Comparison of ENCODE assay signal across 14 cellular contexts in the genomic region with DNA sequence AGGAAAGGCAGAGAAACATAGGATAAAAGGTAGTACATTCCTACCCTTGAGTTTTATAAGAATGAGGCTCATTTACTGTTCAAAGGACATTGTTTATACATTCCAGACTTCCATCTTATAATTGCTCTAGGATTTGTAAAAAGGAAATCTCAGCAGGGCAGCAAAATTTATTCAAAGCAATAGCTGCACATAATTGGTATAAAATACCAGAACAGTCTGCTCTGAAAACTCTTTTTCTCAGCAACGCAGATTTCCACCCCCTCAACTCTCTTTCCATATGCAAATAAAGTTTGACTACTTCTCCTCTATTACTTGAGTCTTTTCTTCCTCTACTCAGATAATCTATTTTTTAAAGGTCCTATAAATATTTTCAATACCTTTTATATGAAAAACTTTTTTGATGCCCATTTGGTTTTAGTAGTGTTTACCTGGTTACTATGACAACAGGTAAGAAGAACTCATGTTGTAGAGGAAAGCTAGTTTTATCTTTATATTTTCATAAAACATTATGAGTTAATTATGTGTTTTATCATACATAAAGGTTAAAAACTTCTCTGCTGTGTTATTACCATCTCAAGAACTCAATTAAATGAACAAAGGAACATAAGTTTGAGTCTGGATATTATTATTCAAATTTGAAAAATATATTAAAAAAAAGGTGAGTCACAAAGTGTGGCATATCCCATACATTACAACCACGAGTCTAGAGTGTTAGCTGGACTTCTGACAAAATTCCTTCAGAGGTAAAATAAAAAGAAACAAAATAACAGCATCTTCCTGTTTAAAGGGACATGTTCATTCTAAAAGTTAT. TPM values are rescaled to one million over a fixed set of nuclear protein-coding genes. Genes with fewer than 3 reads are reported as not detected.
DNase-seq lines count a peak whose midpoint lies in the region; ATAC-seq, FAIRE-seq and TF ChIP-seq lines count a peak whose summit lies in the region.
"Had no signal": no experiment of that assay in that cellular context is flagged by ENCODE, and none has a peak within 500 bp of the region (broad histone marks: within the 10 kb centered on the region; RNA-seq: fewer than 3 reads in every experiment).

No MANE protein-coding gene starts in this region.

- peak overlapping the region; percentile 54 for H3K4me3 Mint-ChIP-seq in CD8-positive, alpha-beta T cell
- H3K4me3 Mint-ChIP-seq in GM23338 (no peak overlapping the region), astrocyte (ENCODE audit: unreplicated experiment) (no peak overlapping the region), glutamatergic neuron (ENCODE audit: unreplicated experiment) (no peak overlapping the region)
- H3K4me3 Mint-ChIP-seq: brain, CD14-positive monocyte had no signal

- no peaks in the 10 kb centered on the region for H3K27me3 Mint-ChIP-seq in CD8-positive, alpha-beta T cell (ENCODE audit: low read depth)
- H3K27me3 Mint-ChIP-seq in GM23338 (ENCODE audit: insufficient read depth, low read depth, poor library complexity) (peaks cover 2% of the 10 kb centered on the region), astrocyte (ENCODE audit: low read depth, unreplicated experiment) (no peaks in the 10 kb centered on the region), glutamatergic neuron (ENCODE audit: unreplicated experiment) (no peaks in the 10 kb centered on the region)

- H3K18ac ChIP-seq in mesendoderm (ENCODE audit: low read length) (no peak overlapping the region), neuronal stem cell (ENCODE audit: low read length) (no peak overlapping the region)

- peak overlapping the region; percentile 60 for H3K27ac Mint-ChIP-seq in CD8-positive, alpha-beta T cell
- peak overlapping the region; percentile 72; the same call in 1 of the 2 replicates for H3K27ac Mint-ChIP-seq in GM23338
- H3K27ac Mint-ChIP-seq in astrocyte (ENCODE audit: unreplicated experiment): peak overlapping the region; percentile 47
- H3K27ac Mint-ChIP-seq in glutamatergic neuron (ENCODE audit: unreplicated experiment): no peak overlapping the region
- H3K27ac Mint-ChIP-seq: CD14-positive monocyte had no signal

- H4K5ac ChIP-seq in mesendoderm (ENCODE audit: low read length): no peak overlapping the region

- H3K36me3 ChIP-seq in CD8-positive, alpha-beta T cell (ENCODE audit: insufficient read depth, low read length): no peaks in the 10 kb centered on the region
- H3K36me3 ChIP-seq in GM23338 (ENCODE audit: insufficient read depth) (no peaks in the 10 kb centered on the region), astrocyte (ENCODE audit: insufficient read depth, low read length) (no peaks in the 10 kb centered on the region), mesodermal cell (ENCODE audit: control insufficient read depth, insufficient read depth, low read length) (peaks cover 2% of the 10 kb centered on the region), mesendoderm (ENCODE audit: control insufficient read depth, insufficient read depth, low read length) (no peaks in the 10 kb centered on the region), neuronal stem cell (replicated peaks in 1 of 2; ENCODE audit: control insufficient read depth in 2 of 2, insufficient read depth in 2 of 2, low read length in 2 of 2) (peaks cover 0 to 1% of the 10 kb centered on the region in 2 donors)
- H3K36me3 ChIP-seq: right atrium auricular region had no signal

- no peaks in the 10 kb centered on the region for H3K27me3 ChIP-seq in CD8-positive, alpha-beta T cell (ENCODE audit: insufficient read depth, low read length)
- H3K27me3 ChIP-seq in GM23338 (ENCODE audit: insufficient read depth) (no peaks in the 10 kb centered on the region), astrocyte (ENCODE audit: insufficient read depth, low read length) (no peaks in the 10 kb centered on the region), mesendoderm (ENCODE audit: insufficient read depth, low read length, poor library complexity) (no peaks in the 10 kb centered on the region), neuronal stem cell (ENCODE audit: control insufficient read depth in 3 of 3, insufficient read depth in 3 of 3, low read depth in 1 of 3, low read length in 3 of 3) (no peaks in the 10 kb centered on the region)
- H3K27me3 ChIP-seq: right atrium auricular region, testis had no signal

- H2BK5ac ChIP-seq in mesendoderm (ENCODE audit: low read length): no peak overlapping the region
- no peak overlapping the region for H2BK5ac ChIP-seq in neuronal stem cell (ENCODE audit: low read length)

- no peak for DNase-seq in CD8-positive, alpha-beta T cell
- DNase-seq in GM23338 (ENCODE audit: low spot score) (no peak), astrocyte (ENCODE audit: low read depth) (no peak), mesendoderm (no peak), glutamatergic neuron (no peak), OCI-M1 (lab: John Stamatoyannopoulos, UW) (no peak), neuronal stem cell (ENCODE audit: low spot score) (no peak)
- DNase-seq: mucosa of descending colon, NCI-H2171 treated with DMSO at 0.1 percent for 48 hours, testis had no signal

- POLR2A ChIA-PET in CD8-positive, alpha-beta T cell (lab: Charles Lee): interaction anchor here (1.0 kb wide), 1 partner anchor 15 kb away, joined by 4 read pairs; no protein-coding TSS in a partner anchor

- H3K79me1 ChIP-seq in mesendoderm (ENCODE audit: low read length): peaks cover 11% of the 10 kb centered on the region
- H3K79me1 ChIP-seq in neuronal stem cell (ENCODE audit: low read depth, low read length): no peaks in the 10 kb centered on the region

- no peak overlapping the region for H3K4me3 ChIP-seq in CD8-positive, alpha-beta T cell (ENCODE audit: low read depth, low read length)
- H3K4me3 ChIP-seq in GM23338 (no peak overlapping the region), astrocyte (ENCODE audit: insufficient read depth, low read depth, low read length) (no peak overlapping the region), mesodermal cell (ENCODE audit: extremely low read depth, insufficient read depth, low read length, poor library complexity, severe bottlenecking) (no peak overlapping the region), mesendoderm (ENCODE audit: low read length) (no peak overlapping the region), neuronal stem cell (ENCODE audit: low read length in 2 of 2) (no peak overlapping the region)
- H3K4me3 ChIP-seq: mucosa of descending colon, right atrium auricular region, testis had no signal

- H2BK120ac ChIP-seq in mesendoderm (ENCODE audit: low read depth, low read length) (no peak overlapping the region), neuronal stem cell (ENCODE audit: low read depth, low read length) (no peak overlapping the region)

- H3K4me2 ChIP-seq in GM23338 (peak overlapping the region; percentile 40), astrocyte (ENCODE audit: low read length) (peak overlapping the region; percentile 31), mesendoderm (ENCODE audit: low read length) (no peak overlapping the region), neuronal stem cell (ENCODE audit: insufficient read depth, low read length, poor library complexity, severe bottlenecking) (no peak overlapping the region)

- H3K9me2 ChIP-seq in GM23338 (ENCODE audit: insufficient read depth): no peaks in the 10 kb centered on the region

- H2AFZ ChIP-seq in GM23338: no peak overlapping the region
- no peak overlapping the region for H2AFZ ChIP-seq in astrocyte (ENCODE audit: low read depth, low read length)
- H2AFZ ChIP-seq in neuronal stem cell (ENCODE audit: low read length): no peak overlapping the region

- no peak overlapping the region for H3K14ac ChIP-seq in neuronal stem cell (ENCODE audit: low read length)

- WGBS in mesodermal cell (ENCODE audit: insufficient coverage in 2 of 2), 2 experiments: 63% methylated on average over 1 of the region's 2 CpGs; no CpG with 5 or more reads in 1 of the 2 experiments
- WGBS in mesendoderm (ENCODE audit: extremely low coverage, insufficient coverage, low lambda C conversion rate): no CpG with 5 or more reads among the region's 2 CpGs
- no CpG with 5 or more reads among the region's 2 CpGs for WGBS in neuronal stem cell (ENCODE audit: extremely low coverage in 2 of 2, insufficient read length in 2 of 2, insufficient replicate concordance in 1 of 2), 2 donors

- H3K9ac ChIP-seq in astrocyte (ENCODE audit: low read length): no peak overlapping the region
- no peak overlapping the region for H3K9ac ChIP-seq in mesendoderm (ENCODE audit: low read length)
- no peak overlapping the region for H3K9ac ChIP-seq in neuronal stem cell (ENCODE audit: low read depth, low read length, poor library complexity)

- H3F3A ChIP-seq in GM23338 (replicated peaks; ENCODE audit: low read depth): no peaks in the 10 kb centered on the region

- H2BK12ac ChIP-seq in neuronal stem cell (ENCODE audit: low read length): no peak overlapping the region

- H4K91ac ChIP-seq in neuronal stem cell (ENCODE audit: low read depth, low read length, poor library complexity): no peak overlapping the region

- CTCF ChIA-PET in CD8-positive, alpha-beta T cell (lab: Charles Lee): no interaction called here

- intact Hi-C loops in CD8-positive, alpha-beta T cell (cut with DNase I, micrococcal nuclease): loop anchor here in 1 of 2 experiments (2.0 to 5.0 kb wide), 2 partner anchors 15 to 34 kb away; no protein-coding TSS in a partner anchor

- H3K23ac ChIP-seq in mesendoderm (ENCODE audit: low read length) (no peak overlapping the region), neuronal stem cell (ENCODE audit: low read depth, low read length, poor library complexity) (no peak overlapping the region)

- H2AK5ac ChIP-seq in mesendoderm (ENCODE audit: low read length): no peak overlapping the region
- no peak overlapping the region for H2AK5ac ChIP-seq in neuronal stem cell (ENCODE audit: low read depth, low read length)

- H2BK15ac ChIP-seq in mesendoderm (replicated peaks; ENCODE audit: low read depth) (no peak overlapping the region), neuronal stem cell (ENCODE audit: low read length) (no peak overlapping the region)

- no peaks in the 10 kb centered on the region for H3K9me3 ChIP-seq in CD8-positive, alpha-beta T cell (ENCODE audit: low read length)
- H3K9me3 ChIP-seq in astrocyte (ENCODE audit: insufficient read depth, low read depth, low read length): no peaks in the 10 kb centered on the region
- H3K9me3 ChIP-seq in mesodermal cell (ENCODE audit: control insufficient read depth, low read length): no peaks in the 10 kb centered on the region
- no peaks in the 10 kb centered on the region for H3K9me3 ChIP-seq in neuronal stem cell (replicated peaks in 1 of 2; ENCODE audit: control insufficient read depth in 2 of 2, insufficient read depth in 1 of 2, low read depth in 1 of 2, low read length in 2 of 2)
- H3K9me3 ChIP-seq: mucosa of descending colon, right atrium auricular region, testis had no signal

- peaks cover 33% of the 10 kb centered on the region for H3K4me1 ChIP-seq in CD8-positive, alpha-beta T cell (ENCODE audit: insufficient read depth, low read length)
- H3K4me1 ChIP-seq in GM23338 (ENCODE audit: insufficient read depth): peaks cover 32% of the 10 kb centered on the region
- peaks cover 6% of the 10 kb centered on the region for H3K4me1 ChIP-seq in astrocyte (ENCODE audit: insufficient read depth, low read length)
- peaks cover 19% of the 10 kb centered on the region for H3K4me1 ChIP-seq in mesodermal cell (ENCODE audit: control insufficient read depth, insufficient read depth, low read length, poor library complexity, severe bottlenecking)
- H3K4me1 ChIP-seq in mesendoderm (ENCODE audit: control insufficient read depth, low read depth, low read length): peaks cover 4% of the 10 kb centered on the region
- peaks cover 7 to 11% of the 10 kb centered on the region in 2 donors for H3K4me1 ChIP-seq in neuronal stem cell (ENCODE audit: control insufficient read depth in 2 of 2, insufficient read depth in 1 of 2, low read depth in 1 of 2, low read length in 2 of 2)

- peak overlapping the region; percentile 3 for H3K27ac ChIP-seq in CD8-positive, alpha-beta T cell (ENCODE audit: low read depth, low read length)
- 0 out of 2 replicates have a peak overlapping the region, but pooled peaks have one; percentile 6 for H3K27ac ChIP-seq in GM23338 (ENCODE audit: low read depth)
- peak overlapping the region; percentile 27 for H3K27ac ChIP-seq in astrocyte (ENCODE audit: low read depth, low read length)
- peak overlapping the region; percentile 68 for H3K27ac ChIP-seq in mesodermal cell (ENCODE audit: low read depth, low read length, severe bottlenecking)
- no peak overlapping the region for H3K27ac ChIP-seq in mesendoderm (ENCODE audit: low read depth, low read length)
- H3K27ac ChIP-seq in neuronal stem cell (replicated peaks; ENCODE audit: low read length): no peak overlapping the region
- H3K27ac ChIP-seq: testis had no signal

- H4K20me1 ChIP-seq in GM23338 (replicated peaks; ENCODE audit: insufficient read depth) (peaks cover 3% of the 10 kb centered on the region; the same call in 1 of the 2 replicates), astrocyte (ENCODE audit: insufficient read depth, low read length) (peaks cover 63% of the 10 kb centered on the region)

- H3K9me3 Mint-ChIP-seq in CD8-positive, alpha-beta T cell: no peaks in the 10 kb centered on the region
- H3K9me3 Mint-ChIP-seq in GM23338 (no peaks in the 10 kb centered on the region), astrocyte (ENCODE audit: unreplicated experiment) (no peaks in the 10 kb centered on the region), glutamatergic neuron (ENCODE audit: unreplicated experiment) (no peaks in the 10 kb centered on the region)
- H3K9me3 Mint-ChIP-seq: brain had no signal

- H3K36me3 Mint-ChIP-seq in CD8-positive, alpha-beta T cell: no peaks in the 10 kb centered on the region
- no peaks in the 10 kb centered on the region for H3K36me3 Mint-ChIP-seq in GM23338 (ENCODE audit: low read depth)
- peaks cover 2% of the 10 kb centered on the region for H3K36me3 Mint-ChIP-seq in astrocyte (ENCODE audit: low read depth, unreplicated experiment)
- no peaks in the 10 kb centered on the region for H3K36me3 Mint-ChIP-seq in glutamatergic neuron (ENCODE audit: unreplicated experiment)
- H3K36me3 Mint-ChIP-seq: brain had no signal

- no peak overlapping the region for H3K56ac ChIP-seq in mesendoderm (ENCODE audit: low read length)

- H3K4ac ChIP-seq in mesendoderm (ENCODE audit: low read depth, low read length) (no peak overlapping the region), neuronal stem cell (ENCODE audit: low read length) (no peak overlapping the region)

- no peak for TF ChIP-seq CTCF in CD8-positive, alpha-beta T cell (IDR thresholded peaks at IDR 0.05)
- TF ChIP-seq CTCF in GM23338 (conservative IDR thresholded peaks at IDR 0.05; ENCODE audit: low read depth in 2 of 2) (no peak), astrocyte (IDR thresholded peaks at IDR 0.05; ENCODE audit: insufficient read depth, low read depth, low read length) (no peak), glutamatergic neuron (IDR thresholded peaks at IDR 0.05; ENCODE audit: partially characterized antibody, unreplicated experiment) (no peak)

- peaks cover 68% of the 10 kb centered on the region for H3K4me1 Mint-ChIP-seq in CD8-positive, alpha-beta T cell (ENCODE audit: low read depth)
- H3K4me1 Mint-ChIP-seq in GM23338: peaks cover 55% of the 10 kb centered on the region
- peaks cover 53% of the 10 kb centered on the region for H3K4me1 Mint-ChIP-seq in astrocyte (ENCODE audit: low read depth, unreplicated experiment)
- H3K4me1 Mint-ChIP-seq in glutamatergic neuron (ENCODE audit: low read depth, unreplicated experiment): peaks cover 17% of the 10 kb centered on the region
- H3K4me1 Mint-ChIP-seq: CD14-positive monocyte had no signal

- ATAC-seq in CD8-positive, alpha-beta T cell: no peak
- ATAC-seq in GM23338: no peak

- peaks cover 94% of the 10 kb centered on the region for H3K79me2 ChIP-seq in GM23338 (replicated peaks; ENCODE audit: insufficient read depth)
- H3K79me2 ChIP-seq in astrocyte (ENCODE audit: insufficient read depth, low read length): peaks cover 90% of the 10 kb centered on the region
- peaks cover 32% of the 10 kb centered on the region for H3K79me2 ChIP-seq in mesendoderm (ENCODE audit: control insufficient read depth, insufficient read depth, low read length)

- H4K8ac ChIP-seq in mesendoderm (ENCODE audit: low read depth, low read length) (no peak overlapping the region), neuronal stem cell (ENCODE audit: low read depth, low read length) (no peak overlapping the region)

- peak; percentile 17 for FAIRE-seq in astrocyte (lab: Jason Lieb, UNC)

RNA-seq across cellular contexts. Expression of gene RBMS1, which starts 19.9 kb away (rescaled TPM):
- 10 to 100 TPM; 69.3 to 71.2 TPM for total RNA-seq in CD8-positive, alpha-beta T cell
- total RNA-seq in GM23338 (2014; rRNA removed; shearing (Covaris generic)): 47.6 and 55.5 TPM in 2 replicates
- 94.8 and 111 TPM in 2 replicates for polyA plus RNA-seq in GM23338 (2016; fragmentation: Nextera tagmentation; extraction: Ambion mirVana)
- total RNA-seq in astrocyte (148 and 152 TPM in 2 replicates), glutamatergic neuron (ENCODE audit: unreplicated experiment) (142 TPM)
- polyA plus RNA-seq in mesodermal cell (2013, experiment 1 of 2): 119 TPM
- polyA plus RNA-seq in mesodermal cell (2013, experiment 2 of 2): 127 TPM
- 147 TPM for polyA plus RNA-seq in mesendoderm (2013, experiment 1 of 2)
- polyA plus RNA-seq in mesendoderm (2013, experiment 2 of 2): 139 TPM
- 95.0 TPM for polyA plus RNA-seq in neuronal stem cell (2013, experiment 1 of 2)
- 105 TPM for polyA plus RNA-seq in neuronal stem cell (2013, experiment 2 of 2)

Comparison
In these comparisons a context has a peak if more than half of its experiments do, and no peak if none do; other contexts are left out.
1. H3K27ac ChIP-seq: peak in CD8-positive, alpha-beta T cell (single experiment), GM23338 (single experiment), astrocyte (single experiment) and mesodermal cell (single experiment); none in mesendoderm (single experiment) and neuronal stem cell (single experiment).
2. H3K4me2 ChIP-seq: peak in GM23338 (single experiment) and astrocyte (single experiment); none in mesendoderm (single experiment) and neuronal stem cell (single experiment).